Comparison of ENCODE assay signal across 8 cellular contexts in genomic region chr10:45470098-45471012, GRCh38.
A peak's percentile ranks its signal among the peaks of the same experiment; 100 is the strongest.
DNase-seq lines count a peak whose midpoint lies in the region; ATAC-seq, FAIRE-seq and TF ChIP-seq lines count a peak whose summit lies in the region.

No MANE protein-coding gene starts in this region.

- peak; percentile 58 to 67 for TF ChIP-seq RAD21 in liver (IDR thresholded peaks at IDR 0.05)

- H3K36me3 ChIP-seq in SJSA1 (no peaks in the 10 kb centered on the region), liver (ENCODE audit: control insufficient read depth in 4 of 4, insufficient read depth in 3 of 4, low read depth in 1 of 4, low read length in 3 of 4) (no peaks in the 10 kb centered on the region)

- WGBS in liver, result 27% methylated on average over 10 of the region's 10 CpGs

- no peak for DNase-seq in GM12892 (ENCODE audit: insufficient read length)
- DNase-seq in SJSA1 (ENCODE audit: low read depth in 1 of 2, low spot score in 2 of 2), result peak in 1 of 2 experiments; percentile 15
- peak; percentile 98 for DNase-seq in amniotic epithelial cell (ENCODE audit: low read depth)
- peak; percentile 58 for DNase-seq in superior temporal gyrus (ENCODE audit: extremely low spot score)
- DNase-seq in anterior cingulate cortex (lab: John Stamatoyannopoulos, UW), result no peak

- FAIRE-seq in GM12892 (lab: Jason Lieb, UNC), result peak; percentile 70

- H3K9me3 ChIP-seq in SJSA1 (replicated peaks), result no peaks in the 10 kb centered on the region
- no peaks in the 10 kb centered on the region for H3K9me3 ChIP-seq in liver (ENCODE audit: control insufficient read depth in 4 of 4, low read length in 3 of 4)

- peak overlapping the region; percentile 27 for H3K27ac ChIP-seq in SJSA1
- peak overlapping the region; percentile 71 to 76 for H3K27ac ChIP-seq in liver (ENCODE audit: low read depth in 1 of 2, low read length in 2 of 2)

- H3K27me3 ChIP-seq in SJSA1 (replicated peaks) (no peaks in the 10 kb centered on the region), liver (ENCODE audit: control insufficient read depth in 4 of 4, insufficient read depth in 4 of 4, low read length in 3 of 4) (no peaks in the 10 kb centered on the region)

- H3K4me1 ChIP-seq in SJSA1 (replicated peaks) (peaks cover 12% of the 10 kb centered on the region), liver (ENCODE audit: control insufficient read depth in 4 of 4, insufficient read depth in 4 of 4, low read length in 3 of 4) (peaks cover 13 to 58% (median 42%) of the 10 kb centered on the region in 4 donors)

- H3K4me3 ChIP-seq in SJSA1 (no peak overlapping the region), liver (ENCODE audit: low read depth in 1 of 3, low read length in 3 of 3) (peak overlapping the region in 1 of 3 donors; percentile 2)

- TF ChIP-seq CTCF in liver (IDR thresholded peaks at IDR 0.05; ENCODE audit: low read depth, low read length, missing input control), result no peak

- peak overlapping the region; percentile 13 to 38 for H3K9ac ChIP-seq in liver (ENCODE audit: low read depth in 1 of 2, low read length in 2 of 2)

- ATAC-seq in HG03135 (IDR thresholded peaks at IDR 0.05; ENCODE audit: unreplicated experiment) (no peak), HG02623 (IDR thresholded peaks at IDR 0.05; ENCODE audit: unreplicated experiment) (no peak)

- peak; percentile 23; the same call in 1 of the 2 replicates for TF ChIP-seq POLR2A in GM12892 (IDR thresholded peaks at IDR 0.05; ENCODE audit: low read depth, low read length)

TF ChIP-seq in liver, 16 proteins besides CTCF, POLR2A, EP300 and RAD21:
- TF ChIP-seq HNF4G (IDR thresholded peaks at IDR 0.05), result peak; percentile 5
- TF ChIP-seq JUND (IDR thresholded peaks at IDR 0.05), result peak; percentile 76 to 84
- TF ChIP-seq FOXA2 (IDR thresholded peaks at IDR 0.05), result peak; percentile 96
- TF ChIP-seq EGR1 (IDR thresholded peaks at IDR 0.05; ENCODE audit: low read depth in 2 of 2), result peak in 1 of 2 donors; percentile 33
- peak; percentile 60 for TF ChIP-seq ZBTB33 (IDR thresholded peaks at IDR 0.05)
- TF ChIP-seq HNF4A (conservative IDR thresholded peaks at IDR 0.05), result peak; percentile 79 to 89
- TF ChIP-seq YY1 (IDR thresholded peaks at IDR 0.05), result peak; percentile 76
- TF ChIP-seq, protein P1, sequence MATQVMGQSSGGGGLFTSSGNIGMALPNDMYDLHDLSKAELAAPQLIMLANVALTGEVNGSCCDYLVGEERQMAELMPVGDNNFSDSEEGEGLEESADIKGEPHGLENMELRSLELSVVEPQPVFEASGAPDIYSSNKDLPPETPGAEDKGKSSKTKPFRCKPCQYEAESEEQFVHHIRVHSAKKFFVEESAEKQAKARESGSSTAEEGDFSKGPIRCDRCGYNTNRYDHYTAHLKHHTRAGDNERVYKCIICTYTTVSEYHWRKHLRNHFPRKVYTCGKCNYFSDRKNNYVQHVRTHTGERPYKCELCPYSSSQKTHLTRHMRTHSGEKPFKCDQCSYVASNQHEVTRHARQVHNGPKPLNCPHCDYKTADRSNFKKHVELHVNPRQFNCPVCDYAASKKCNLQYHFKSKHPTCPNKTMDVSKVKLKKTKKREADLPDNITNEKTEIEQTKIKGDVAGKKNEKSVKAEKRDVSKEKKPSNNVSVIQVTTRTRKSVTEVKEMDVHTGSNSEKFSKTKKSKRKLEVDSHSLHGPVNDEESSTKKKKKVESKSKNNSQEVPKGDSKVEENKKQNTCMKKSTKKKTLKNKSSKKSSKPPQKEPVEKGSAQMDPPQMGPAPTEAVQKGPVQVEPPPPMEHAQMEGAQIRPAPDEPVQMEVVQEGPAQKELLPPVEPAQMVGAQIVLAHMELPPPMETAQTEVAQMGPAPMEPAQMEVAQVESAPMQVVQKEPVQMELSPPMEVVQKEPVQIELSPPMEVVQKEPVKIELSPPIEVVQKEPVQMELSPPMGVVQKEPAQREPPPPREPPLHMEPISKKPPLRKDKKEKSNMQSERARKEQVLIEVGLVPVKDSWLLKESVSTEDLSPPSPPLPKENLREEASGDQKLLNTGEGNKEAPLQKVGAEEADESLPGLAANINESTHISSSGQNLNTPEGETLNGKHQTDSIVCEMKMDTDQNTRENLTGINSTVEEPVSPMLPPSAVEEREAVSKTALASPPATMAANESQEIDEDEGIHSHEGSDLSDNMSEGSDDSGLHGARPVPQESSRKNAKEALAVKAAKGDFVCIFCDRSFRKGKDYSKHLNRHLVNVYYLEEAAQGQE (IDR thresholded peaks at IDR 0.05), result peak; percentile 62
- TF ChIP-seq TAF1 (conservative IDR thresholded peaks at IDR 0.05), result peak; percentile 69
- peak; percentile 67 for TF ChIP-seq MAX (IDR thresholded peaks at IDR 0.05)
- peak; percentile 89 for TF ChIP-seq SP1 (IDR thresholded peaks at IDR 0.05)
- TF ChIP-seq, protein P2, sequence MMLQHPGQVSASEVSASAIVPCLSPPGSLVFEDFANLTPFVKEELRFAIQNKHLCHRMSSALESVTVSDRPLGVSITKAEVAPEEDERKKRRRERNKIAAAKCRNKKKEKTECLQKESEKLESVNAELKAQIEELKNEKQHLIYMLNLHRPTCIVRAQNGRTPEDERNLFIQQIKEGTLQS (IDR thresholded peaks at IDR 0.05), result no peak
- peak in 1 of 2 donors; percentile 43 for TF ChIP-seq GABPA (IDR thresholded peaks at IDR 0.05 in 1 of 2, conservative IDR thresholded peaks at IDR 0.05 in 1 of 2)
- TF ChIP-seq FOXA1 (IDR thresholded peaks at IDR 0.05), result peak; percentile 93
- TF ChIP-seq NR2F2 (IDR thresholded peaks at IDR 0.05), result peak; percentile 49
- peak; percentile 86 to 91 for TF ChIP-seq RXRA (IDR thresholded peaks at IDR 0.05)

Comparison
In these comparisons a context has a peak if more than half of its experiments do, and no peak if none do; other contexts are left out.
1. DNase-seq: peak in amniotic epithelial cell (single experiment) and superior temporal gyrus (single experiment); none in GM12892 (single experiment) and anterior cingulate cortex (0 of 58).